15 cellular contexts compared by ENCODE assay signal in genomic region chr14:23861666-23862065, GRCh38.
DNase-seq lines count a peak whose midpoint lies in the region; ATAC-seq, FAIRE-seq and TF ChIP-seq lines count a peak whose summit lies in the region.
"Had no signal": no experiment of that assay in that cellular context is flagged by ENCODE, and none has a peak within 500 bp of the region (broad histone marks: within the 10 kb centered on the region; RNA-seq: fewer than 3 reads in every experiment).

No MANE protein-coding gene starts in this region.

- no peak overlapping the region for H3K4me3 Mint-ChIP-seq in GM23338
- H3K4me3 Mint-ChIP-seq: activated naive CD8-positive, alpha-beta T cell treated with anti-CD3 and anti-CD28 coated beads for 36 hours; activated T-cell treated with anti-CD3 and anti-CD28 coated beads, Interleukin-2, amount 50 U/mL, for 24 hours; CD14-positive monocyte; stimulated activated naive CD8-positive, alpha-beta T cell treated with anti-CD3 and anti-CD28 coated beads, Interleukin-15, Interleukin-2, amounts not matched to agents 100 ng/mL and 50 ng/mL, for 24 hours had no signal

- no peak overlapping the region for H3K27ac ChIP-seq in GM23338 (ENCODE audit: low read depth)
- H3K27ac ChIP-seq in K562 (ENCODE audit: extremely low read depth, low read depth, low read length) = no peak overlapping the region
- H3K27ac ChIP-seq: parathyroid adenoma had no signal

- TF ChIP-seq POLR2A in K562 (conservative IDR thresholded peaks at IDR 0.05) = no peak

- TF ChIP-seq CTCF in GM23338 (conservative IDR thresholded peaks at IDR 0.05; ENCODE audit: low read depth in 2 of 2) (no peak), K562 (IDR thresholded peaks at IDR 0.05 in 2 of 3, conservative IDR thresholded peaks at IDR 0.05 in 1 of 3; ENCODE audit: insufficient read depth in 2 of 3, low read depth in 1 of 3, low read length in 3 of 3) (no peak), mucosa of descending colon (IDR thresholded peaks at IDR 0.05) (no peak)

- peak; percentile 62 for ATAC-seq in GM23338
- peak; percentile 83 for ATAC-seq in K562
- peak; percentile 27 for ATAC-seq in mucosa of descending colon

- H3K36me3 ChIP-seq in GM23338 (ENCODE audit: insufficient read depth) = no peaks in the 10 kb centered on the region
- H3K36me3 ChIP-seq in K562 (ENCODE audit: control insufficient read depth, insufficient read depth, low read length) = no peaks in the 10 kb centered on the region
- H3K36me3 ChIP-seq in mucosa of descending colon (ENCODE audit: low read depth) = no peaks in the 10 kb centered on the region

- POLR2A ChIA-PET in K562 (lab: Yijun Ruan, JAX) = interaction anchor here (1.0 kb wide), 1 partner anchor 16 kb away, joined by 3 read pairs; no protein-coding TSS in a partner anchor

- H4K20me1 ChIP-seq in GM23338 (replicated peaks; ENCODE audit: insufficient read depth) (no peaks in the 10 kb centered on the region), K562 (replicated peaks; ENCODE audit: control insufficient read depth, insufficient read depth, low read length) (no peaks in the 10 kb centered on the region)

- no peaks in the 10 kb centered on the region for H3K9me3 ChIP-seq in K562 (replicated peaks; ENCODE audit: control insufficient read depth, insufficient read depth, low read depth, low read length)
- no peaks in the 10 kb centered on the region for H3K9me3 ChIP-seq in mucosa of descending colon

- no TSS peak for BruUV-seq in K562 (replicated peaks; lab: Mats Ljungman, UMichigan)

- CTCF ChIA-PET in K562 (lab: Yijun Ruan, JAX; ENCODE audit: low intra/inter-chr PET ratio) = interaction anchor here (0.6 kb wide), 1 partner anchor 275 kb away, joined by 3 read pairs; no protein-coding TSS in a partner anchor

- H3K4me2 ChIP-seq in GM23338 (no peak overlapping the region), K562 (ENCODE audit: insufficient read depth, low read length) (no peak overlapping the region; the same call in 1 of the 2 replicates)

- H3K4me1 ChIP-seq in GM23338 (ENCODE audit: insufficient read depth) (no peaks in the 10 kb centered on the region), K562 (replicated peaks in 1 of 2; ENCODE audit: control insufficient read depth in 2 of 2, insufficient read depth in 2 of 2, low read length in 2 of 2) (no peaks in the 10 kb centered on the region; a peak in 1 of 5 replicates), mucosa of descending colon (ENCODE audit: low read depth) (no peaks in the 10 kb centered on the region)
- H3K4me1 ChIP-seq: parathyroid adenoma had no signal

- H3K36me3 Mint-ChIP-seq in GM23338 (ENCODE audit: low read depth) = no peaks in the 10 kb centered on the region
- H3K36me3 Mint-ChIP-seq: activated naive CD8-positive, alpha-beta T cell treated with anti-CD3 and anti-CD28 coated beads for 36 hours; CD14-positive monocyte had no signal

- H3K79me2 ChIP-seq in GM23338 (replicated peaks; ENCODE audit: insufficient read depth) = no peaks in the 10 kb centered on the region
- H3K79me2 ChIP-seq in K562 (ENCODE audit: control insufficient read depth, insufficient read depth, low read length) = no peaks in the 10 kb centered on the region
- H3K79me2 ChIP-seq: parathyroid adenoma had no signal

- DNase-seq in GM23338 (ENCODE audit: low spot score) (peak; percentile 15), LoVo (ENCODE audit: low spot score) (peak; percentile 2), K562 (ENCODE audit: extremely low read depth in 1 of 4, low spot score in 3 of 4) (peak in 2 of 4 experiments; percentile 21 to 65), mucosa of descending colon (peak in 2 of 3 donors; percentile 14 to 24), GDM1 (lab: John Stamatoyannopoulos, UW) (no peak), midbrain (lab: John Stamatoyannopoulos, UW) (no peak), hippocampal formation (lab: John Stamatoyannopoulos, UW) (no peak)
- DNase-seq: activated naive CD8-positive, alpha-beta T cell treated with anti-CD3 and anti-CD28 coated beads for 36 hours; activated T-cell treated with anti-CD3 and anti-CD28 coated beads, Interleukin-2, amount 50 U/mL, for 24 hours; NCI-H526 had no signal

- no peak for TF ChIP-seq EP300 in K562 (IDR thresholded peaks at IDR 0.05; ENCODE audit: low read length)

- H3K9ac ChIP-seq in K562 (ENCODE audit: insufficient read depth in 1 of 2, low read depth in 2 of 2, low read length in 2 of 2) = no peak overlapping the region
- H3K9ac ChIP-seq: parathyroid adenoma had no signal

- no peaks in the 10 kb centered on the region for H3K9me3 Mint-ChIP-seq in GM23338
- H3K9me3 Mint-ChIP-seq: activated naive CD8-positive, alpha-beta T cell treated with anti-CD3 and anti-CD28 coated beads for 36 hours; activated T-cell treated with anti-CD3 and anti-CD28 coated beads, Interleukin-2, amount 50 U/mL, for 24 hours; stimulated activated naive CD8-positive, alpha-beta T cell treated with anti-CD3 and anti-CD28 coated beads, Interleukin-15, Interleukin-2, amounts not matched to agents 100 ng/mL and 50 ng/mL, for 24 hours had no signal

- no peak overlapping the region for H3K4me3 ChIP-seq in GM23338
- no peak overlapping the region for H3K4me3 ChIP-seq in K562
- H3K4me3 ChIP-seq in mucosa of descending colon = no peak overlapping the region

- H3K4me1 Mint-ChIP-seq in GM23338 = peaks cover 13% of the 10 kb centered on the region
- H3K4me1 Mint-ChIP-seq: activated naive CD8-positive, alpha-beta T cell treated with anti-CD3 and anti-CD28 coated beads for 36 hours; CD14-positive monocyte had no signal

- WGBS in K562 (ENCODE audit: insufficient coverage, low coverage, missing lambda C conversion rate) = 0% methylated on average over 2 of the region's 2 CpGs

- H3K9me2 ChIP-seq in GM23338 (ENCODE audit: insufficient read depth) = no peaks in the 10 kb centered on the region; the same call in 1 of the 2 replicates

- H3K27me3 ChIP-seq in GM23338 (ENCODE audit: insufficient read depth) (no peaks in the 10 kb centered on the region), K562 (ENCODE audit: control insufficient read depth in 2 of 2, insufficient read depth in 2 of 2, low read length in 2 of 2) (no peaks in the 10 kb centered on the region)

- FAIRE-seq in K562 (lab: Jason Lieb, UNC) = no peak
- FAIRE-seq: H1, keratinocyte had no signal

- TF ChIP-seq RAD21 in K562 (CRISPR knock-in tag; conservative IDR thresholded peaks at IDR 0.05 in 1 of 2, IDR thresholded peaks at IDR 0.05 in 1 of 2) = no peak

- no peaks in the 10 kb centered on the region for H3F3A ChIP-seq in GM23338 (replicated peaks; ENCODE audit: low read depth)

- in situ Hi-C loops in K562 (cut with MboI) = no loop called here

- intact Hi-C loops in K562 (cut with micrococcal nuclease) = no loop called here
- intact Hi-C loops in mucosa of descending colon (cut with DNase I, micrococcal nuclease) = no loop called here

- H3K27ac Mint-ChIP-seq in GM23338 = no peak overlapping the region
- H3K27ac Mint-ChIP-seq: activated naive CD8-positive, alpha-beta T cell treated with anti-CD3 and anti-CD28 coated beads for 36 hours; activated T-cell treated with anti-CD3 and anti-CD28 coated beads, Interleukin-2, amount 50 U/mL, for 24 hours; stimulated activated naive CD8-positive, alpha-beta T cell treated with anti-CD3 and anti-CD28 coated beads, Interleukin-15, Interleukin-2, amounts not matched to agents 100 ng/mL and 50 ng/mL, for 24 hours had no signal

- no peaks in the 10 kb centered on the region for H3K9me1 ChIP-seq in K562 (ENCODE audit: control insufficient read depth, insufficient read depth, low read length)

- H2AFZ ChIP-seq in GM23338 (peak overlapping the region; percentile 1), K562 (ENCODE audit: low read depth, low read length) (no peak overlapping the region)
- H2AFZ ChIP-seq: parathyroid adenoma had no signal

- peaks cover 2% of the 10 kb centered on the region for H3K27me3 Mint-ChIP-seq in GM23338 (ENCODE audit: insufficient read depth, low read depth, poor library complexity)

TF ChIP-seq in K562, 482 proteins besides CTCF, POLR2A, EP300 and RAD21:
- peak; percentile 94 for TF ChIP-seq NFIC (IDR thresholded peaks at IDR 0.05)
- no peak for TF ChIP-seq ZBTB5 (IDR thresholded peaks at IDR 0.05)

Comparison
In these comparisons a context has a peak if more than half of its experiments do, and no peak if none do; other contexts are left out.
1. ATAC-seq: peak in every context shown above with its lines; median percentile 83 in K562; 62 in GM23338; 27 in mucosa of descending colon.
2. DNase-seq: peak in GM23338 (single experiment), LoVo (single experiment) and mucosa of descending colon (2 of 3); none in GDM1 (single experiment), midbrain (single experiment) and hippocampal formation (0 of 2).